28 cellular contexts compared by ENCODE assay signal in the genomic region with DNA sequence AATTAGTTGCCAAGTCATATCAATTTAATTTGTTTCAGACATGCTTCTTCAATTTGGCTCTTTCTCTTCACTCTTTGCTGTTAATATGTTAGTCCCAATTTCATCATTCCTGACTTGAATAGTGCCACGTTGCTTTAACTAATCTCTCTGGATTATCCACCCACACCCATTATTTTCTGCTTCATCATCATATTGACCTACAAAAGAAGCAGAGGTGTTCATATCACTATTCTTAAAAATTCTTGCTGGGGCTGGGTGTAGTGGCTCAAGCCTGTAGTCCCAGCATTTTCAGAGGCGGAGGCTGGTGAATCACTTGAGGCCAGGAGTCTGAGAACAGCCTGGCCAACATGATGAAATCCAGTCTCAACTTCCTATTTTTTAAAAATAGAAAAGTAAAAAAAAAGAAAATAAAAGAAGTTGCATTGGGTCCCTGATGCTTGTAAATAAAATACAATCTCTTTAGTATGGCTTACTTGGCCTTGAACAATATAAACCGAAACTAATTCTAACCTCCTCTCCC.
DNase-seq lines count a peak whose midpoint lies in the region; ATAC-seq, FAIRE-seq and TF ChIP-seq lines count a peak whose summit lies in the region.
"Had no signal": no experiment of that assay in that cellular context is flagged by ENCODE, and none has a peak within 500 bp of the region (broad histone marks: within the 10 kb centered on the region; RNA-seq: fewer than 3 reads in every experiment).

No MANE protein-coding gene starts in this region.

- H3K4me1 ChIP-seq in SK-N-SH (ENCODE audit: control insufficient read depth in 1 of 2, insufficient read depth in 2 of 2, low read depth in 1 of 2, low read length in 1 of 2), result no peaks in the 10 kb centered on the region
- H3K4me1 ChIP-seq: foreskin keratinocyte, left ventricle myocardium inferior, Peyer's patch, SJSA1 had no signal

- no peaks in the 10 kb centered on the region for H3K36me3 ChIP-seq in SK-N-SH (replicated peaks in 1 of 2; ENCODE audit: control insufficient read depth in 1 of 2, insufficient read depth in 2 of 2, low read length in 1 of 2)
- H3K36me3 ChIP-seq in bronchial epithelial cell (ENCODE audit: control insufficient read depth, insufficient read depth, low read length), result no peaks in the 10 kb centered on the region
- H3K36me3 ChIP-seq: brain microvascular endothelial cell, left ventricle myocardium inferior, Peyer's patch, SJSA1 had no signal

- H3K79me2 ChIP-seq in SK-N-SH (ENCODE audit: insufficient read depth), result no peaks in the 10 kb centered on the region

- no peaks in the 10 kb centered on the region for H4K20me1 ChIP-seq in SK-N-SH (ENCODE audit: insufficient read depth)

- no peaks in the 10 kb centered on the region for H3K9me2 ChIP-seq in SK-N-SH

- peak overlapping the region in 1 of 2 experiments; percentile 36; a peak in 1 of 4 replicates for H3K27ac ChIP-seq in SK-N-SH (ENCODE audit: low read depth in 2 of 2, low read length in 1 of 2)
- H3K27ac ChIP-seq: 22Rv1, brain microvascular endothelial cell, coronary artery, foreskin keratinocyte, left ventricle myocardium inferior, Peyer's patch, SJSA1 had no signal

- H3K4me2 ChIP-seq in SK-N-SH, result no peak overlapping the region

- H3K4me3 Mint-ChIP-seq in activated naive CD8-positive, alpha-beta T cell treated with anti-CD3 and anti-CD28 coated beads for 36 hours, result no peak overlapping the region
- H3K4me3 Mint-ChIP-seq: B cell, nephron, WTC11 had no signal

- no peaks in the 10 kb centered on the region for H3K9me3 ChIP-seq in SK-N-SH
- H3K9me3 ChIP-seq: left ventricle myocardium inferior, Peyer's patch, SJSA1 had no signal

- TF ChIP-seq CTCF in SK-N-SH (IDR thresholded peaks at IDR 0.05) (no peak), bronchial epithelial cell (IDR thresholded peaks at IDR 0.05; ENCODE audit: insufficient read depth, low read length, severe bottlenecking) (no peak)

- no peak for ATAC-seq in SK-N-SH treated with all-trans-retinoic acid at 6 μM for 48 hours
- no peak for ATAC-seq in HG02623 (IDR thresholded peaks at IDR 0.05; ENCODE audit: unreplicated experiment)
- ATAC-seq: foreskin keratinocyte, sciatic nerve, WTC11 had no signal

- peak overlapping the region; percentile 63 for H2AFZ ChIP-seq in SK-N-SH (ENCODE audit: low read depth)

- H3K27me3 ChIP-seq in SK-N-SH (ENCODE audit: insufficient read depth) (no peaks in the 10 kb centered on the region), bronchial epithelial cell (ENCODE audit: control insufficient read depth, insufficient read depth, low read length) (no peaks in the 10 kb centered on the region)
- H3K27me3 ChIP-seq: brain microvascular endothelial cell, foreskin keratinocyte, Peyer's patch, SJSA1 had no signal

- CTCF ChIA-PET in SK-N-SH (lab: Yijun Ruan, JAX), result no interaction called here

- no peaks in the 10 kb centered on the region for H3K27me3 Mint-ChIP-seq in activated naive CD8-positive, alpha-beta T cell treated with anti-CD3 and anti-CD28 coated beads for 36 hours
- H3K27me3 Mint-ChIP-seq: B cell had no signal

- H3K4me1 Mint-ChIP-seq in activated naive CD8-positive, alpha-beta T cell treated with anti-CD3 and anti-CD28 coated beads for 36 hours, result no peaks in the 10 kb centered on the region
- H3K4me1 Mint-ChIP-seq: B cell, nephron, WTC11 had no signal

- POLR2A ChIA-PET in SK-N-SH (lab: Yijun Ruan, JAX), result no interaction called here

- no peak overlapping the region for H3K4me3 ChIP-seq in SK-N-SH (ENCODE audit: low read depth in 2 of 2, low read length in 1 of 2)
- no peak overlapping the region for H3K4me3 ChIP-seq in bronchial epithelial cell (ENCODE audit: low read depth, low read length)
- H3K4me3 ChIP-seq: coronary artery, left ventricle myocardium inferior, Peyer's patch, SJSA1 had no signal

- DNase-seq in SK-N-SH, result no peak
- peak; percentile 91 for DNase-seq in MV-4-11 (lab: John Stamatoyannopoulos, UW)
- DNase-seq in bronchial epithelial cell (ENCODE audit: low read depth), result peak; percentile 5
- DNase-seq in myocyte (ENCODE audit: low read depth), result peak; percentile 27
- no peak for DNase-seq in activated naive CD8-positive, alpha-beta T cell treated with anti-CD3 and anti-CD28 coated beads for 36 hours
- DNase-seq in T-helper 2 cell, result no peak
- DNase-seq: activated CD4-positive, alpha-beta T cell treated with anti-CD3 and anti-CD28 coated beads, Interleukin-2, amount 50 U/mL, for 48 hours; activated CD8-positive, alpha-beta memory T cell treated with anti-CD3 and anti-CD28 coated beads, Interleukin-2, amount 50 U/mL, for 48 hours; brain microvascular endothelial cell; DMS79; foreskin keratinocyte; left ventricle myocardium inferior; MM.1S; NCI-H187 treated with DMSO at 0.1 percent for 48 hours; Peyer's patch; stimulated activated CD8-positive, alpha-beta memory T cell treated with anti-CD3 and anti-CD28 coated beads, Interleukin-4, amount 100 ng/mL, for 48 hours; trophoblast cell had no signal

- no peaks in the 10 kb centered on the region for H3F3A ChIP-seq in SK-N-SH (replicated peaks; ENCODE audit: insufficient read depth)

- no peaks in the 10 kb centered on the region for H3K36me3 Mint-ChIP-seq in activated naive CD8-positive, alpha-beta T cell treated with anti-CD3 and anti-CD28 coated beads for 36 hours
- H3K36me3 Mint-ChIP-seq: WTC11 had no signal

- no peak for TF ChIP-seq EP300 in SK-N-SH (IDR thresholded peaks at IDR 0.05; ENCODE audit: borderline replicate concordance in 1 of 2, low read depth in 1 of 2, low read length in 1 of 2)

- H3K9ac ChIP-seq in SK-N-SH, result no peak overlapping the region

- no peak for FAIRE-seq in bronchial epithelial cell (lab: Jason Lieb, UNC)
- FAIRE-seq: endometrium, H1 had no signal

- WGBS in SK-N-SH (ENCODE audit: low lambda C conversion rate), result 10% methylated on average over 3 of the region's 3 CpGs

- TF ChIP-seq RAD21 in SK-N-SH (IDR thresholded peaks at IDR 0.05; ENCODE audit: low read length), result no peak

- H3K27ac Mint-ChIP-seq in activated naive CD8-positive, alpha-beta T cell treated with anti-CD3 and anti-CD28 coated beads for 36 hours, result no peak overlapping the region
- H3K27ac Mint-ChIP-seq: B cell, nephron, WTC11 had no signal

- H3K9me3 Mint-ChIP-seq in activated naive CD8-positive, alpha-beta T cell treated with anti-CD3 and anti-CD28 coated beads for 36 hours, result no peaks in the 10 kb centered on the region
- H3K9me3 Mint-ChIP-seq: nephron, WTC11 had no signal

TF ChIP-seq in SK-N-SH, 30 proteins besides CTCF, POLR2A, EP300 and RAD21 (continues in another document):
- TF ChIP-seq, protein P1, sequence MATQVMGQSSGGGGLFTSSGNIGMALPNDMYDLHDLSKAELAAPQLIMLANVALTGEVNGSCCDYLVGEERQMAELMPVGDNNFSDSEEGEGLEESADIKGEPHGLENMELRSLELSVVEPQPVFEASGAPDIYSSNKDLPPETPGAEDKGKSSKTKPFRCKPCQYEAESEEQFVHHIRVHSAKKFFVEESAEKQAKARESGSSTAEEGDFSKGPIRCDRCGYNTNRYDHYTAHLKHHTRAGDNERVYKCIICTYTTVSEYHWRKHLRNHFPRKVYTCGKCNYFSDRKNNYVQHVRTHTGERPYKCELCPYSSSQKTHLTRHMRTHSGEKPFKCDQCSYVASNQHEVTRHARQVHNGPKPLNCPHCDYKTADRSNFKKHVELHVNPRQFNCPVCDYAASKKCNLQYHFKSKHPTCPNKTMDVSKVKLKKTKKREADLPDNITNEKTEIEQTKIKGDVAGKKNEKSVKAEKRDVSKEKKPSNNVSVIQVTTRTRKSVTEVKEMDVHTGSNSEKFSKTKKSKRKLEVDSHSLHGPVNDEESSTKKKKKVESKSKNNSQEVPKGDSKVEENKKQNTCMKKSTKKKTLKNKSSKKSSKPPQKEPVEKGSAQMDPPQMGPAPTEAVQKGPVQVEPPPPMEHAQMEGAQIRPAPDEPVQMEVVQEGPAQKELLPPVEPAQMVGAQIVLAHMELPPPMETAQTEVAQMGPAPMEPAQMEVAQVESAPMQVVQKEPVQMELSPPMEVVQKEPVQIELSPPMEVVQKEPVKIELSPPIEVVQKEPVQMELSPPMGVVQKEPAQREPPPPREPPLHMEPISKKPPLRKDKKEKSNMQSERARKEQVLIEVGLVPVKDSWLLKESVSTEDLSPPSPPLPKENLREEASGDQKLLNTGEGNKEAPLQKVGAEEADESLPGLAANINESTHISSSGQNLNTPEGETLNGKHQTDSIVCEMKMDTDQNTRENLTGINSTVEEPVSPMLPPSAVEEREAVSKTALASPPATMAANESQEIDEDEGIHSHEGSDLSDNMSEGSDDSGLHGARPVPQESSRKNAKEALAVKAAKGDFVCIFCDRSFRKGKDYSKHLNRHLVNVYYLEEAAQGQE (IDR thresholded peaks at IDR 0.05; ENCODE audit: low read depth, low read length), result no peak
- TF ChIP-seq GATA2 (CRISPR knock-in tag; IDR thresholded peaks at IDR 0.05), result no peak
- TF ChIP-seq MEF2A (IDR thresholded peaks at IDR 0.05; ENCODE audit: borderline replicate concordance, low read depth), result 0 out of 2 replicates have a peak, but pooled peaks have one; percentile 28

TF ChIP-seq in SK-N-SH treated with all-trans-retinoic acid at 6 μM for 48 hours, 23 proteins besides CTCF, POLR2A, EP300 and RAD21 (continues in another document):
- TF ChIP-seq, protein P2, sequence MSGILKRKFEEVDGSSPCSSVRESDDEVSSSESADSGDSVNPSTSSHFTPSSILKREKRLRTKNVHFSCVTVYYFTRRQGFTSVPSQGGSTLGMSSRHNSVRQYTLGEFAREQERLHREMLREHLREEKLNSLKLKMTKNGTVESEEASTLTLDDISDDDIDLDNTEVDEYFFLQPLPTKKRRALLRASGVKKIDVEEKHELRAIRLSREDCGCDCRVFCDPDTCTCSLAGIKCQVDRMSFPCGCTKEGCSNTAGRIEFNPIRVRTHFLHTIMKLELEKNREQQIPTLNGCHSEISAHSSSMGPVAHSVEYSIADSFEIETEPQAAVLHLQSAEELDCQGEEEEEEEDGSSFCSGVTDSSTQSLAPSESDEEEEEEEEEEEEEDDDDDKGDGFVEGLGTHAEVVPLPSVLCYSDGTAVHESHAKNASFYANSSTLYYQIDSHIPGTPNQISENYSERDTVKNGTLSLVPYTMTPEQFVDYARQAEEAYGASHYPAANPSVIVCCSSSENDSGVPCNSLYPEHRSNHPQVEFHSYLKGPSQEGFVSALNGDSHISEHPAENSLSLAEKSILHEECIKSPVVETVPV (CRISPR knock-in tag; IDR thresholded peaks at IDR 0.05), result no peak
- TF ChIP-seq BACH2 (CRISPR knock-in tag; IDR thresholded peaks at IDR 0.05; ENCODE audit: borderline replicate concordance) (no peak), CSDC2 (CRISPR knock-in tag; IDR thresholded peaks at IDR 0.05) (no peak)

Comparison
In these comparisons a context has a peak if more than half of its experiments do, and no peak if none do; other contexts are left out.
1. DNase-seq: peak in MV-4-11 (single experiment), bronchial epithelial cell (single experiment) and myocyte (single experiment); none in SK-N-SH (single experiment), activated naive CD8-positive, alpha-beta T cell treated with anti-CD3 and anti-CD28 coated beads for 36 hours (single experiment) and T-helper 2 cell (0 of 5).